Comparison of ENCODE assay signal across 14 cellular contexts in the genomic region with DNA sequence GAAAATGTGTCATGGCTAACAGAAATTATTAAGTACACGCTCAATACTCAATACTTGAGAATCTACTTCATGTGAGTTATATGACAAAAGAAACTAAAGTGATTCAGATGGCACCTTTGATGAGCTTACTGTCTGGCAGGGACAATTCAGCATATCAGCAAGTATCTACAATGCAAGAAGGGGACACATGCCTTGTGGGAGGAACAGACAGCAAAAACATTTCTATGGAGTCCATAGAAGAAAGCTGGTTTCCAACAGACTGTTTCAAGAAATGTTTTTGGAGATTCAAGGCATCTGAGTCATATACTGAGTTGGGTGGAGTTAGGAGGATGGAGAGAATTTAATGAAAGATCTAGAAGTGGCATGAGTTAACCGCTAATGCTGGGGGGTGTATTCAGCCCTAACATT. TPM values are rescaled to one million over a fixed set of nuclear protein-coding genes. Genes with fewer than 3 reads are reported as not detected.
A peak's percentile ranks its signal among the peaks of the same experiment; 100 is the strongest.
DNase-seq lines count a peak whose midpoint lies in the region; ATAC-seq, FAIRE-seq and TF ChIP-seq lines count a peak whose summit lies in the region.
"Had no signal": no experiment of that assay in that cellular context is flagged by ENCODE, and none has a peak within 500 bp of the region (broad histone marks: within the 10 kb centered on the region; RNA-seq: fewer than 3 reads in every experiment).

No MANE protein-coding gene starts in this region.

- H3K27me3 ChIP-seq in PC-9 (ENCODE audit: insufficient read depth, low read depth) (no peaks in the 10 kb centered on the region), esophagus squamous epithelium (no peaks in the 10 kb centered on the region), tibial artery (no peaks in the 10 kb centered on the region), lower lobe of right lung (ENCODE audit: low read depth) (no peaks in the 10 kb centered on the region)
- H3K27me3 ChIP-seq: gastrocnemius medialis, neural progenitor cell had no signal

- peaks cover 71% of the 10 kb centered on the region for H3F3A ChIP-seq in PC-9 (ENCODE audit: insufficient read depth, low read depth)

- intact Hi-C loops in activated CD8-positive, alpha-beta T cell treated with anti-CD3 and anti-CD28 coated beads for 36 hours (cut with micrococcal nuclease) = no loop called here
- intact Hi-C loops in PC-9 (cut with micrococcal nuclease; ENCODE audit: unreplicated experiment) (no loop called here), esophagus squamous epithelium (cut with DNase I) (no loop called here), tibial artery (cut with DNase I; ENCODE audit: low total_unique reads) (no loop called here), lower lobe of right lung (cut with DNase I) (no loop called here)

- peaks cover 100% of the 10 kb centered on the region for H3K79me2 ChIP-seq in PC-9 (ENCODE audit: low read depth)

- CTCF ChIA-PET in activated CD8-positive, alpha-beta T cell treated with anti-CD3 and anti-CD28 coated beads for 36 hours (lab: Charles Lee) = interaction anchor here (1.4 kb wide), 1 partner anchor 8 kb away, joined by 4 read pairs; no protein-coding TSS in a partner anchor
- CTCF ChIA-PET in activated CD8-positive, alpha-beta T cell treated with anti-CD3 and anti-CD28 coated beads, Interleukin-2, amount 10 ng/mL, durations not matched to agents 7 days and 5 days (lab: Charles Lee) = no interaction called here
- CTCF ChIA-PET in PC-9 (lab: Charles Lee) = no interaction called here

- H3K4me1 Mint-ChIP-seq in activated CD8-positive, alpha-beta T cell treated with anti-CD3 and anti-CD28 coated beads for 36 hours (ENCODE audit: low read depth) = peaks cover 47% of the 10 kb centered on the region
- no peaks in the 10 kb centered on the region for H3K4me1 Mint-ChIP-seq in activated CD8-positive, alpha-beta T cell treated with anti-CD3 and anti-CD28 coated beads, Interleukin-2, amount 10 ng/mL, durations not matched to agents 7 days and 5 days (ENCODE audit: low read depth)

- no peak for DNase-seq in activated CD8-positive, alpha-beta T cell treated with anti-CD3 and anti-CD28 coated beads for 36 hours
- no peak for DNase-seq in activated CD8-positive, alpha-beta T cell treated with anti-CD3 and anti-CD28 coated beads, Interleukin-2, amount 10 ng/mL, durations not matched to agents 7 days and 5 days
- no peak for DNase-seq in PC-9
- no peak for DNase-seq in esophagus squamous epithelium (lab: John Stamatoyannopoulos, UW)
- no peak for DNase-seq in tibial artery
- DNase-seq in frontal cortex (ENCODE audit: low spot score in 2 of 2) = no peak
- DNase-seq in lower lobe of right lung = no peak
- DNase-seq in HuH-7.5 (ENCODE audit: low spot score) = no peak
- DNase-seq: caudate nucleus; DMS 273 treated with DMSO at 0.1 percent for 48 hours; gastrocnemius medialis; left cardiac atrium; stimulated activated naive CD4-positive, alpha-beta T cell treated with Interleukin-2 at 50 U/mL for 16 hours had no signal

- BruUV-seq in PC-9 (replicated peaks; lab: Mats Ljungman, UMichigan) = TSS peak; percentile 10

- peaks cover 26% of the 10 kb centered on the region for H3K36me3 Mint-ChIP-seq in activated CD8-positive, alpha-beta T cell treated with anti-CD3 and anti-CD28 coated beads for 36 hours (ENCODE audit: low read depth)
- H3K36me3 Mint-ChIP-seq in activated CD8-positive, alpha-beta T cell treated with anti-CD3 and anti-CD28 coated beads, Interleukin-2, amount 10 ng/mL, durations not matched to agents 7 days and 5 days (ENCODE audit: low read depth) = peaks cover 20% of the 10 kb centered on the region

- no peak overlapping the region for H2AFZ ChIP-seq in PC-9
- H2AFZ ChIP-seq: neural progenitor cell had no signal

- H3K4me2 ChIP-seq in PC-9 = peak overlapping the region; percentile 1
- H3K4me2 ChIP-seq: neural progenitor cell had no signal

- H3K27me3 Mint-ChIP-seq in activated CD8-positive, alpha-beta T cell treated with anti-CD3 and anti-CD28 coated beads for 36 hours = no peaks in the 10 kb centered on the region
- no peaks in the 10 kb centered on the region for H3K27me3 Mint-ChIP-seq in activated CD8-positive, alpha-beta T cell treated with anti-CD3 and anti-CD28 coated beads, Interleukin-2, amount 10 ng/mL, durations not matched to agents 7 days and 5 days (ENCODE audit: low read depth)

- no peak overlapping the region for H3K4me3 Mint-ChIP-seq in activated CD8-positive, alpha-beta T cell treated with anti-CD3 and anti-CD28 coated beads for 36 hours
- H3K4me3 Mint-ChIP-seq in activated CD8-positive, alpha-beta T cell treated with anti-CD3 and anti-CD28 coated beads, Interleukin-2, amount 10 ng/mL, durations not matched to agents 7 days and 5 days = no peak overlapping the region
- H3K4me3 Mint-ChIP-seq: neural progenitor cell had no signal

- ATAC-seq in activated CD8-positive, alpha-beta T cell treated with anti-CD3 and anti-CD28 coated beads for 36 hours = peak; percentile 42
- no peak for ATAC-seq in activated CD8-positive, alpha-beta T cell treated with anti-CD3 and anti-CD28 coated beads, Interleukin-2, amount 10 ng/mL, durations not matched to agents 7 days and 5 days
- no peak for ATAC-seq in lower lobe of right lung
- ATAC-seq: gastrocnemius medialis, left cardiac atrium had no signal

- H3K9me3 Mint-ChIP-seq in activated CD8-positive, alpha-beta T cell treated with anti-CD3 and anti-CD28 coated beads for 36 hours = no peaks in the 10 kb centered on the region
- no peaks in the 10 kb centered on the region for H3K9me3 Mint-ChIP-seq in activated CD8-positive, alpha-beta T cell treated with anti-CD3 and anti-CD28 coated beads, Interleukin-2, amount 10 ng/mL, durations not matched to agents 7 days and 5 days (ENCODE audit: insufficient read depth)
- H3K9me3 Mint-ChIP-seq: neural progenitor cell had no signal

- peaks cover 62% of the 10 kb centered on the region for H3K36me3 ChIP-seq in PC-9 (ENCODE audit: low read depth)
- peaks cover 0 to 11% (median 0%) of the 10 kb centered on the region in 3 donors for H3K36me3 ChIP-seq in esophagus squamous epithelium
- no peaks in the 10 kb centered on the region for H3K36me3 ChIP-seq in tibial artery
- H3K36me3 ChIP-seq in lower lobe of right lung = peaks cover 17% of the 10 kb centered on the region

- 0 out of 2 replicates have a peak overlapping the region, but pooled peaks have one; percentile 61 for H3K27ac ChIP-seq in PC-9
- peak overlapping the region; percentile 32 to 84 (median 62) for H3K27ac ChIP-seq in esophagus squamous epithelium
- H3K27ac ChIP-seq in tibial artery = peak overlapping the region; percentile 39 to 47
- no peak overlapping the region for H3K27ac ChIP-seq in lower lobe of right lung
- H3K27ac ChIP-seq: neural progenitor cell had no signal

- H4K20me1 ChIP-seq in PC-9 (ENCODE audit: insufficient read depth) = peaks cover 20% of the 10 kb centered on the region; the same call in 1 of the 2 replicates

- TF ChIP-seq CTCF in activated CD8-positive, alpha-beta T cell treated with anti-CD3 and anti-CD28 coated beads for 36 hours (IDR thresholded peaks at IDR 0.05) = no peak
- no peak for TF ChIP-seq CTCF in PC-9 (conservative IDR thresholded peaks at IDR 0.05)
- no peak for TF ChIP-seq CTCF in esophagus squamous epithelium (IDR thresholded peaks at IDR 0.05)
- no peak for TF ChIP-seq CTCF in tibial artery (IDR thresholded peaks at IDR 0.05)
- TF ChIP-seq CTCF in lower lobe of right lung (IDR thresholded peaks at IDR 0.05) = no peak

- H3K4me1 ChIP-seq in PC-9 (replicated peaks; ENCODE audit: insufficient read depth) = peaks cover 98% of the 10 kb centered on the region
- peaks cover 36 to 100% (median 88%) of the 10 kb centered on the region in 3 donors for H3K4me1 ChIP-seq in esophagus squamous epithelium
- H3K4me1 ChIP-seq in tibial artery = peaks cover 0 to 99% (median 72%) of the 10 kb centered on the region in 4 donors
- peaks cover 83% of the 10 kb centered on the region for H3K4me1 ChIP-seq in lower lobe of right lung
- H3K4me1 ChIP-seq: neural progenitor cell had no signal

- H3K4me3 ChIP-seq in PC-9 (no peak overlapping the region), esophagus squamous epithelium (no peak overlapping the region), tibial artery (no peak overlapping the region), lower lobe of right lung (no peak overlapping the region)
- H3K4me3 ChIP-seq: gastrocnemius medialis, neural progenitor cell had no signal

- H3K27ac Mint-ChIP-seq in activated CD8-positive, alpha-beta T cell treated with anti-CD3 and anti-CD28 coated beads for 36 hours = no peak overlapping the region
- no peak overlapping the region for H3K27ac Mint-ChIP-seq in activated CD8-positive, alpha-beta T cell treated with anti-CD3 and anti-CD28 coated beads, Interleukin-2, amount 10 ng/mL, durations not matched to agents 7 days and 5 days
- H3K27ac Mint-ChIP-seq: neural progenitor cell had no signal

- no peak for TF ChIP-seq POLR2A in esophagus squamous epithelium (IDR thresholded peaks at IDR 0.05)

- POLR2A ChIA-PET in activated CD8-positive, alpha-beta T cell treated with anti-CD3 and anti-CD28 coated beads for 36 hours (lab: Charles Lee) = no interaction called here
- POLR2A ChIA-PET in activated CD8-positive, alpha-beta T cell treated with anti-CD3 and anti-CD28 coated beads, Interleukin-2, amount 10 ng/mL, durations not matched to agents 7 days and 5 days (lab: Charles Lee) = no interaction called here
- POLR2A ChIA-PET in PC-9 (lab: Charles Lee; ENCODE audit: unreplicated experiment) = interaction anchor here (0.6 kb wide), 1 partner anchor 55 kb away, joined by 11 read pairs; the partner anchor contains the start of gene MBNL2

- no peak for FAIRE-seq in frontal cortex (lab: Jason Lieb, UNC)

- no peaks in the 10 kb centered on the region for H3K9me2 ChIP-seq in PC-9 (ENCODE audit: insufficient read depth)

- WGBS in esophagus squamous epithelium, 2 donors = 56 to 58% methylated on average over 2 of the region's 2 CpGs

- H3K9me3 ChIP-seq in PC-9 (ENCODE audit: insufficient read depth, low read depth) = no peaks in the 10 kb centered on the region
- no peaks in the 10 kb centered on the region for H3K9me3 ChIP-seq in esophagus squamous epithelium
- H3K9me3 ChIP-seq in tibial artery = no peaks in the 10 kb centered on the region
- H3K9me3 ChIP-seq in lower lobe of right lung = no peaks in the 10 kb centered on the region
- H3K9me3 ChIP-seq: gastrocnemius medialis had no signal

RNA-seq across cellular contexts. Expression of gene MBNL2, which starts 54.7 kb away (rescaled TPM):
- total RNA-seq in activated CD8-positive, alpha-beta T cell treated with anti-CD3 and anti-CD28 coated beads for 36 hours = 10 to 100 TPM; 15.8 to 16.1 TPM
- total RNA-seq in activated CD8-positive, alpha-beta T cell treated with anti-CD3 and anti-CD28 coated beads, Interleukin-2, amount 10 ng/mL, durations not matched to agents 7 days and 5 days = 10 to 100 TPM; 11.6 to 12.3 TPM
- 57.7 and 91.3 TPM in 2 replicates for total RNA-seq in PC-9 (2021)
- total RNA-seq in esophagus squamous epithelium = 10 to 100 TPM; 18.3 to 58.7 (median 29.7) TPM
- total RNA-seq in frontal cortex = 26.5 TPM
- total RNA-seq in lower lobe of right lung = 58.2 TPM
